28 cellular contexts compared by ENCODE assay signal in genomic region chr9:34334916-34335315, GRCh38. TPM values are rescaled to one million over a fixed set of nuclear protein-coding genes. Genes with fewer than 3 reads are reported as not detected.
A peak's percentile ranks its signal among the peaks of the same experiment; 100 is the strongest.
DNase-seq lines count a peak whose midpoint lies in the region; ATAC-seq and TF ChIP-seq lines count a peak whose summit lies in the region.
"Had no signal": no experiment of that assay in that cellular context is flagged by ENCODE, and none has a peak within 500 bp of the region (broad histone marks: within the 10 kb centered on the region; RNA-seq: fewer than 3 reads in every experiment).

No MANE protein-coding gene starts in this region.

- no peak for TF ChIP-seq POLR2A in sigmoid colon (IDR thresholded peaks at IDR 0.05)

- ATAC-seq in HG03025 (IDR thresholded peaks at IDR 0.05; ENCODE audit: low FRiP score, unreplicated experiment), result no peak
- ATAC-seq: effector memory CD8-positive, alpha-beta T cell; esophagus mucosa; foreskin keratinocyte; left lobe of liver; Panc1 had no signal

- DNase-seq in caudate nucleus (lab: John Stamatoyannopoulos, UW), result peak in 8 of 61 donors; percentile 37 to 74 (median 52)
- DNase-seq in sigmoid colon, result peak; percentile 35
- no peak for DNase-seq in SKM-1 treated with dmso at 0.1 percent for 144 hours (lab: John Stamatoyannopoulos, UW; ENCODE audit: unreplicated experiment)
- no peak for DNase-seq in NCI-H2227 treated with DMSO at 0.1 percent for 48 hours (lab: John Stamatoyannopoulos, UW)
- DNase-seq in AG08395 (ENCODE audit: low spot score), result no peak
- DNase-seq: activated CD4-positive, alpha-beta T cell treated with anti-CD3 and anti-CD28 coated beads, Interleukin-2, amount 10 ng/mL, durations not matched to agents 7 days and 5 days; activated naive CD4-positive, alpha-beta T cell treated with anti-CD3 and anti-CD28 coated beads for 36 hours; activated T-cell treated with anti-CD3 and anti-CD28 coated beads, Interleukin-2, amount 50 U/mL, for 48 hours; colonic mucosa; effector memory CD8-positive, alpha-beta T cell; foreskin keratinocyte; naive B cell; NCI-H1694; NCI-H510A treated with DMSO at 0.1 percent for 48 hours; SHP77; stimulated activated CD4-positive, alpha-beta T cell treated with anti-CD3 and anti-CD28 coated beads, Interleukin-2, amount 100 ng/mL, for 48 hours; T-helper 9 cell; WERI-Rb-1 had no signal

- intact Hi-C loops in sigmoid colon (cut with DNase I), result loop anchor here (5.0 kb wide), 2 partner anchors 122 to 167 kb away; partner anchors contain the start of genes DNAI1 and FAM219A

- H3K9me3 ChIP-seq in HUES6 (ENCODE audit: control insufficient read depth, insufficient read depth, low read depth, low read length) (no peaks in the 10 kb centered on the region), sigmoid colon (no peaks in the 10 kb centered on the region)
- H3K9me3 ChIP-seq: adrenal gland, breast epithelium, colonic mucosa, suprapubic skin had no signal

- H3K36me3 ChIP-seq in HUES6 (ENCODE audit: control insufficient read depth, insufficient read depth, low read length) (peaks cover 13% of the 10 kb centered on the region), sigmoid colon (peaks cover 0 to 8% (median 0%) of the 10 kb centered on the region in 4 donors)
- H3K36me3 ChIP-seq: breast epithelium, colonic mucosa had no signal

- TF ChIP-seq CTCF in sigmoid colon (IDR thresholded peaks at IDR 0.05), result no peak

- H3K27ac ChIP-seq in HUES6 (ENCODE audit: low read depth, low read length) (no peak overlapping the region; the same call in 1 of the 2 replicates), caudate nucleus (ENCODE audit: low read depth, low read length) (peak overlapping the region; percentile 99), layer of hippocampus (ENCODE audit: low read depth, low read length) (peak overlapping the region; percentile 90), sigmoid colon (peak overlapping the region in 3 of 4 donors; percentile 34 to 94 (median 45))
- H3K27ac ChIP-seq: adrenal gland, colonic mucosa, foreskin keratinocyte, suprapubic skin, WERI-Rb-1 had no signal

- no peak for TF ChIP-seq EP300 in sigmoid colon (IDR thresholded peaks at IDR 0.05)

- H3K4me3 ChIP-seq in HUES6 (ENCODE audit: low read depth, low read length) (no peak overlapping the region; the same call in 1 of the 2 replicates), sigmoid colon (no peak overlapping the region)
- H3K4me3 ChIP-seq: adrenal gland, breast epithelium, colonic mucosa, suprapubic skin had no signal

- peaks cover 29% of the 10 kb centered on the region for H3K4me1 ChIP-seq in HUES6 (ENCODE audit: control insufficient read depth, insufficient read depth, low read length)
- peaks cover 0 to 67% (median 29%) of the 10 kb centered on the region in 4 donors for H3K4me1 ChIP-seq in sigmoid colon
- H3K4me1 ChIP-seq: colonic mucosa had no signal

- H3K9ac ChIP-seq in HUES6 (ENCODE audit: low read length), result peak overlapping the region; percentile 42

- WGBS in sigmoid colon, 2 donors, result 93 to 95% methylated on average over 2 of the region's 2 CpGs

- H3K27me3 ChIP-seq in HUES6 (ENCODE audit: control insufficient read depth, insufficient read depth, low read length) (no peaks in the 10 kb centered on the region), layer of hippocampus (ENCODE audit: control insufficient read depth, insufficient read depth, low read length) (no peaks in the 10 kb centered on the region), sigmoid colon (no peaks in the 10 kb centered on the region)
- H3K27me3 ChIP-seq: adrenal gland, breast epithelium, colonic mucosa, foreskin keratinocyte, suprapubic skin had no signal

RNA-seq across cellular contexts. Expression of gene NUDT2, which starts 5.5 kb away (rescaled TPM):
- 10 to 100 TPM; 12.1 to 59.9 (median 36.1) TPM for total RNA-seq in sigmoid colon
- 10 to 100 TPM; 27.0 to 56.5 (median 35.6) TPM for polyA plus RNA-seq in sigmoid colon

RNA-seq across cellular contexts. Expression of gene KIF24, which starts 5.8 kb away (rescaled TPM):
- 1 to 10 TPM in 1 of 4 donors, under 1 TPM in 3; 0.28 to 1.4 (median 0.51) TPM for total RNA-seq in sigmoid colon
- polyA plus RNA-seq in sigmoid colon, result 1 to 10 TPM in 1 of 3 donors, under 1 TPM in 2; under 0.01 to 1.6 (median 0.46) TPM
- polyA plus RNA-seq: IgD-negative memory B cell had no signal

RNA-seq across cellular contexts. Expression of gene MYORG, which starts 41.8 kb away (rescaled TPM):
- total RNA-seq in sigmoid colon, result 10 to 100 TPM in 3 of 4 donors, 1 to 10 TPM in 1; 3.9 to 23.5 (median 20.0) TPM
- 10 to 100 TPM in 1 of 3 donors, 1 to 10 TPM in 2; 3.0 to 23.4 (median 5.5) TPM for polyA plus RNA-seq in sigmoid colon
